33 cellular contexts compared by ENCODE assay signal in genomic region chr1:222256058-222256457, GRCh38.
DNase-seq lines count a peak whose midpoint lies in the region; ATAC-seq, FAIRE-seq and TF ChIP-seq lines count a peak whose summit lies in the region.
"Had no signal": no experiment of that assay in that cellular context is flagged by ENCODE, and none has a peak within 500 bp of the region (broad histone marks: within the 10 kb centered on the region; RNA-seq: fewer than 3 reads in every experiment).

No MANE protein-coding gene starts in this region.

- H3K23ac ChIP-seq in IMR-90 (ENCODE audit: low read depth, low read length): no peak overlapping the region

- ATAC-seq in A549 (no peak), IMR-90 (ENCODE audit: low read depth) (no peak), K562 (no peak), HG03135 (IDR thresholded peaks at IDR 0.05; ENCODE audit: unreplicated experiment) (no peak), GM19467 (IDR thresholded peaks at IDR 0.05; ENCODE audit: unreplicated experiment) (no peak)
- ATAC-seq: CD8-positive, alpha-beta T cell had no signal

- H2AK9ac ChIP-seq in IMR-90 (replicated peaks; ENCODE audit: low read depth, low read length, poor library complexity): no peak overlapping the region

- FAIRE-seq in A549 (lab: Jason Lieb, UNC) (no peak), D721Med (lab: Jason Lieb, UNC) (peak; percentile 21), K562 (lab: Jason Lieb, UNC) (no peak)
- FAIRE-seq: A204.1 had no signal

- no peak for TF ChIP-seq CTCF in A549 (IDR thresholded peaks at IDR 0.05)
- TF ChIP-seq CTCF in D721Med (IDR thresholded peaks at IDR 0.05; ENCODE audit: insufficient read depth, missing control alignments): no peak
- TF ChIP-seq CTCF in IMR-90 (conservative IDR thresholded peaks at IDR 0.05; ENCODE audit: low read depth, low read length): no peak
- no peak for TF ChIP-seq CTCF in K562 (IDR thresholded peaks at IDR 0.05 in 2 of 3, conservative IDR thresholded peaks at IDR 0.05 in 1 of 3; ENCODE audit: insufficient read depth in 2 of 3, low read depth in 1 of 3, low read length in 3 of 3)

- no peak overlapping the region for H2BK5ac ChIP-seq in IMR-90 (ENCODE audit: low read depth, low read length, poor library complexity, severe bottlenecking)

- H3K4me2 ChIP-seq in A549 (no peak overlapping the region), IMR-90 (ENCODE audit: low read depth, low read length) (no peak overlapping the region), K562 (ENCODE audit: insufficient read depth, low read length) (no peak overlapping the region)
- H3K4me2 ChIP-seq: BLaER1; BLaER1 treated with 17β-estradiol and CSF1 and Interleukin-3, amounts not matched to agents 10 nM and 100 nM had no signal

- no peaks in the 10 kb centered on the region for H3K79me1 ChIP-seq in IMR-90 (ENCODE audit: low read depth in 1 of 2, low read length in 2 of 2)

- H4K91ac ChIP-seq in IMR-90 (ENCODE audit: insufficient read depth, low read depth, low read length): no peak overlapping the region

- H3K56ac ChIP-seq in IMR-90 (ENCODE audit: extremely low read depth, insufficient read depth, low read length): no peak overlapping the region

- H3K79me2 ChIP-seq in K562 (ENCODE audit: control insufficient read depth, insufficient read depth, low read length): no peaks in the 10 kb centered on the region

- H3K9ac ChIP-seq in IMR-90 (ENCODE audit: low read depth, low read length) (no peak overlapping the region), K562 (ENCODE audit: insufficient read depth in 1 of 2, low read depth in 2 of 2, low read length in 2 of 2) (no peak overlapping the region)
- H3K9ac ChIP-seq: BLaER1; BLaER1 treated with 17β-estradiol and CSF1 and Interleukin-3, amounts not matched to agents 10 nM and 100 nM had no signal

- BruUV-seq in IMR-90 (replicated peaks; lab: Mats Ljungman, UMichigan) (no TSS peak), K562 (replicated peaks; lab: Mats Ljungman, UMichigan) (no TSS peak)

- no peaks in the 10 kb centered on the region for H3K36me3 ChIP-seq in IMR-90 (ENCODE audit: control insufficient read depth, insufficient read depth, low read length)
- H3K36me3 ChIP-seq in K562 (ENCODE audit: control insufficient read depth, insufficient read depth, low read length): no peaks in the 10 kb centered on the region
- H3K36me3 ChIP-seq: BE2C; BLaER1; BLaER1 treated with 17β-estradiol and CSF1 and Interleukin-3, amounts not matched to agents 10 nM and 100 nM had no signal

- intact Hi-C loops in IMR-90 (cut with micrococcal nuclease): no loop called here
- intact Hi-C loops in K562 (cut with micrococcal nuclease): no loop called here

- POLR2A ChIA-PET in A549 (lab: Yijun Ruan, JAX) (no interaction called here), IMR-90 (lab: Charles Lee; ENCODE audit: unreplicated experiment) (no interaction called here), K562 (lab: Yijun Ruan, JAX) (no interaction called here)

- TF ChIP-seq EP300 in A549 (IDR thresholded peaks at IDR 0.05) (no peak), K562 (IDR thresholded peaks at IDR 0.05; ENCODE audit: low read length) (no peak)

- no peak overlapping the region for H3K18ac ChIP-seq in IMR-90 (ENCODE audit: low read depth, low read length)

- no peak overlapping the region for H3K4me3 ChIP-seq in A549
- no peak overlapping the region for H3K4me3 ChIP-seq in IMR-90 (ENCODE audit: insufficient read depth, low read depth, low read length)
- H3K4me3 ChIP-seq in K562: no peak overlapping the region
- H3K4me3 ChIP-seq: BLaER1; BLaER1 treated with 17β-estradiol and CSF1 and Interleukin-3, amounts not matched to agents 10 nM and 100 nM had no signal

- TF ChIP-seq RAD21 in A549 (conservative IDR thresholded peaks at IDR 0.05 in 1 of 2, IDR thresholded peaks at IDR 0.05 in 1 of 2): no peak
- TF ChIP-seq RAD21 in IMR-90 (IDR thresholded peaks at IDR 0.05; ENCODE audit: low read length): no peak
- TF ChIP-seq RAD21 in K562 (CRISPR knock-in tag; conservative IDR thresholded peaks at IDR 0.05 in 1 of 2, IDR thresholded peaks at IDR 0.05 in 1 of 2): no peak

- dilution Hi-C loops in IMR-90 (cut with HindIII; ENCODE audit: low sequenced_read_pairs, unreplicated experiment): no loop called here

- H4K5ac ChIP-seq in IMR-90 (ENCODE audit: low read depth, low read length): no peak overlapping the region

- in situ Hi-C loops in IMR-90 (cut with MboI; ENCODE audit: low sequenced_read_pairs) (no loop called here), K562 (cut with MboI) (no loop called here)

- H3K14ac ChIP-seq in IMR-90 (replicated peaks; ENCODE audit: low read depth, low read length): no peak overlapping the region

- no peak overlapping the region for H4K8ac ChIP-seq in IMR-90 (ENCODE audit: low read depth in 2 of 2, low read length in 2 of 2)

- WGBS in A549 (ENCODE audit: missing lambda C conversion rate): 0% methylated on average over 1 of the region's 1 CpG
- WGBS in IMR-90 (ENCODE audit: extremely low coverage in 2 of 2, insufficient read length in 1 of 2), 2 experiments: no CpG with 5 or more reads among the region's 1 CpG
- WGBS in K562 (ENCODE audit: insufficient coverage, low coverage, missing lambda C conversion rate): 0% methylated on average over 1 of the region's 1 CpG

- H2AFZ ChIP-seq in IMR-90 (replicated peaks; ENCODE audit: low read length, poor library complexity) (no peak overlapping the region), K562 (ENCODE audit: low read depth, low read length) (no peak overlapping the region)

- H3K27ac ChIP-seq in A549: no peak overlapping the region
- no peak overlapping the region for H3K27ac ChIP-seq in IMR-90 (ENCODE audit: insufficient read depth, low read length)
- H3K27ac ChIP-seq in K562 (ENCODE audit: extremely low read depth, low read depth, low read length): no peak overlapping the region
- H3K27ac ChIP-seq: 22Rv1; BLaER1; BLaER1 treated with 17β-estradiol and CSF1 and Interleukin-3, amounts not matched to agents 10 nM and 100 nM; C4-2B had no signal

- no peak for TF ChIP-seq POLR2A in A549 (IDR thresholded peaks at IDR 0.05; ENCODE audit: low read length)
- TF ChIP-seq POLR2A in IMR-90 (IDR thresholded peaks at IDR 0.05; ENCODE audit: low read depth, low read length): no peak
- TF ChIP-seq POLR2A in K562 (conservative IDR thresholded peaks at IDR 0.05): no peak

- no peak overlapping the region for H2BK15ac ChIP-seq in IMR-90 (ENCODE audit: low read depth, low read length)

- no peak overlapping the region for H2AK5ac ChIP-seq in IMR-90 (ENCODE audit: low read depth, low read length)

- H2BK120ac ChIP-seq in IMR-90 (ENCODE audit: low read depth, low read length): no peak overlapping the region

- H3K4me1 ChIP-seq in A549: no peaks in the 10 kb centered on the region
- no peaks in the 10 kb centered on the region for H3K4me1 ChIP-seq in IMR-90 (ENCODE audit: control insufficient read depth, insufficient read depth, low read length)
- no peaks in the 10 kb centered on the region for H3K4me1 ChIP-seq in K562 (replicated peaks in 1 of 2; ENCODE audit: control insufficient read depth in 2 of 2, insufficient read depth in 2 of 2, low read length in 2 of 2)
- H3K4me1 ChIP-seq: BE2C; BLaER1; BLaER1 treated with 17β-estradiol and CSF1 and Interleukin-3, amounts not matched to agents 10 nM and 100 nM had no signal

- no peak for DNase-seq in A549 (ENCODE audit: low read depth in 1 of 2, low spot score in 1 of 2)
- no peak for DNase-seq in D721Med (ENCODE audit: insufficient read length, low spot score)
- no peak for DNase-seq in IMR-90
- DNase-seq in K562 (ENCODE audit: extremely low read depth in 1 of 4, low spot score in 3 of 4): no peak
- DNase-seq in nucleus accumbens (lab: John Stamatoyannopoulos, UW): no peak
- no peak for DNase-seq in hippocampal formation (lab: John Stamatoyannopoulos, UW)
- DNase-seq: 8988T; ACHN; AML-193; BE2C; C1 segment of cervical spinal cord; Caco-2; Calu3; CD4-positive, alpha-beta memory T cell; CD4-positive, alpha-beta T cell; CD4-positive, CD25-positive, alpha-beta regulatory T cell; CD8-positive, alpha-beta memory T cell; CD8-positive, alpha-beta T cell; COR-L47; DMS 273 treated with DMSO at 0.1 percent for 48 hours; DMS153; DMS53; DMS79; DMS79 treated with DMSO at 0.1 percent for 48 hours; DND-41; EL had no signal

- H4K20me1 ChIP-seq in IMR-90 (ENCODE audit: insufficient read depth, low read length): no peaks in the 10 kb centered on the region
- no peaks in the 10 kb centered on the region for H4K20me1 ChIP-seq in K562 (replicated peaks; ENCODE audit: control insufficient read depth, insufficient read depth, low read length)
- H4K20me1 ChIP-seq: BLaER1; BLaER1 treated with 17β-estradiol and CSF1 and Interleukin-3, amounts not matched to agents 10 nM and 100 nM had no signal

- no peak overlapping the region for H2BK20ac ChIP-seq in IMR-90 (ENCODE audit: low read depth, low read length)

- H3K9me3 ChIP-seq in A549 (no peaks in the 10 kb centered on the region), IMR-90 (ENCODE audit: control insufficient read depth, insufficient read depth, low read length) (no peaks in the 10 kb centered on the region; the same call in 1 of the 2 replicates), K562 (replicated peaks; ENCODE audit: control insufficient read depth, insufficient read depth, low read depth, low read length) (no peaks in the 10 kb centered on the region)
- H3K9me3 ChIP-seq: BE2C, BLaER1, Caco-2 had no signal

- H3K27me3 ChIP-seq in IMR-90 (ENCODE audit: control insufficient read depth, insufficient read depth, low read length) (no peaks in the 10 kb centered on the region), K562 (ENCODE audit: control insufficient read depth in 2 of 2, insufficient read depth in 2 of 2, low read length in 2 of 2) (no peaks in the 10 kb centered on the region)
- H3K27me3 ChIP-seq: BLaER1; BLaER1 treated with 17β-estradiol and CSF1 and Interleukin-3, amounts not matched to agents 10 nM and 100 nM had no signal

- no peaks in the 10 kb centered on the region for H3K9me1 ChIP-seq in IMR-90 (ENCODE audit: insufficient read depth, low read length)
- H3K9me1 ChIP-seq in K562 (ENCODE audit: control insufficient read depth, insufficient read depth, low read length): no peaks in the 10 kb centered on the region

- CTCF ChIA-PET in A549 (lab: Yijun Ruan, JAX): interaction anchor here (0.6 to 0.7 kb wide), 2 partner anchors 20 to 1389 kb away, joined by 4 read pairs; no protein-coding TSS in a partner anchor
- CTCF ChIA-PET in IMR-90 (lab: Yijun Ruan, JAX): interaction anchor here (0.6 to 0.7 kb wide), 3 partner anchors 75 to 554 kb away, joined by 3 to 8 read pairs (median 3); no protein-coding TSS in a partner anchor
- CTCF ChIA-PET in K562 (lab: Yijun Ruan, JAX; ENCODE audit: low intra/inter-chr PET ratio): no interaction called here

- H3K4ac ChIP-seq in IMR-90 (ENCODE audit: low read depth, low read length): no peak overlapping the region

TF ChIP-seq in A549, 52 proteins besides CTCF, POLR2A, EP300 and RAD21:
- TF ChIP-seq MAFK (IDR thresholded peaks at IDR 0.05; ENCODE audit: partially characterized antibody) (peak; percentile 39), GATA3 (IDR thresholded peaks at IDR 0.05; ENCODE audit: borderline replicate concordance) (no peak)
TF ChIP-seq in A549: peak in this region for 1.

TF ChIP-seq in IMR-90, 13 proteins besides CTCF, POLR2A, EP300 and RAD21 (continues in another document):
- TF ChIP-seq RFX5 (IDR thresholded peaks at IDR 0.05; ENCODE audit: low read depth, low read length): no peak
- peak; percentile 60 for TF ChIP-seq MAFK (IDR thresholded peaks at IDR 0.05; ENCODE audit: low read depth, low read length)

TF ChIP-seq in K562, 482 proteins besides CTCF, POLR2A, EP300 and RAD21 (continues in another document):
- TF ChIP-seq ZNF316 (IDR thresholded peaks at IDR 0.05) (peak; percentile 74), C11orf30 (IDR thresholded peaks at IDR 0.05; ENCODE audit: low read depth) (peak; percentile 39; the same call in 1 of the 2 replicates)

Comparison
In these comparisons a context has a peak if more than half of its experiments do, and no peak if none do; other contexts are left out.
1. Of the 35 proteins assayed by ChIP-seq in both K562 and A549: peak only in K562: none; only in A549: MAFK; in both: none; in neither: 34.